Comparison of ENCODE assay signal across 8 cellular contexts in the genomic region with DNA sequence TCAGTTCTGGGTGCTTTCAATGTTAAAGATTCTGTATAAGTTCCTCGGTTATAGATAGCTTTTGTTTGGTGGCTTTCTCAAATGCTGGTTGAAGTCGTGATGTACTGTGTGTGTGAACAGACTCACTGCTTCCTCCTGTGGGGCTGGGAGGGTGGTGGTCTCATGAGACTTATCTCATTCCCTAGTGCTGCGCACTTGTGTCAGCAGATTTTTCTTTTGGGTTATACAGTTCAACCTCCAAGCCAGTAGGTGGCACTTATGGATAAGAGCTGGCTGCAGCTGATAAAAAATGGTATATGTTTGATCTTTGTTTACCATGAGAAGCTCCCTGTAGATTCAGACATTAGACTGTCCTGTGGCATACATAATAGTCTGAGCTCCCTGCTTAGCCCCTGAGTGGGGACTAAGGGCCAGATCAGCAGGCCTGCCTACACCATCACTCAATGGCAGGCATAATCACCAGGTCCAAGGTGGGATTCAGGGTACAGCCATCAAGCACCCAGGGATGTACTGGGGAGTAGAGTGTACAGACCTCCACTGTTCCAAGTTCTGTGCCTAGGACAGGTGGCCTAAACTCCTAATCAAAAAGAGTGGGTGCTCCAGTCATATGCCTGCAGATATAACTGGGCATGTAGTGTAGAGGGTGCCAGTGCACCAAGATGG.
A peak's percentile ranks its signal among the peaks of the same experiment; 100 is the strongest.
DNase-seq lines count a peak whose midpoint lies in the region; ATAC-seq and TF ChIP-seq lines count a peak whose summit lies in the region.

No MANE protein-coding gene starts in this region.

- no peaks in the 10 kb centered on the region for H3K36me3 Mint-ChIP-seq in CD4-positive, alpha-beta T cell (ENCODE audit: low read depth)
- H3K36me3 Mint-ChIP-seq in Calu3 (ENCODE audit: insufficient read depth, unreplicated experiment): no peaks in the 10 kb centered on the region
- H3K36me3 Mint-ChIP-seq in activated T-cell treated with anti-CD3 and anti-CD28 coated beads, Interleukin-2, amount 50 U/mL, for 24 hours (ENCODE audit: low read depth): no peaks in the 10 kb centered on the region

- no peaks in the 10 kb centered on the region for H3K27me3 ChIP-seq in CD4-positive, alpha-beta T cell (ENCODE audit: control insufficient read depth, insufficient read depth, low read length)
- H3K27me3 ChIP-seq in heart left ventricle: no peaks in the 10 kb centered on the region

- POLR2A ChIA-PET in CD4-positive, alpha-beta T cell (lab: Charles Lee): no interaction called here

- H3K4me3 ChIP-seq in NB4 (ENCODE audit: low read depth, low read length) (no peak overlapping the region), heart left ventricle (no peak overlapping the region)

- in situ Hi-C loops in GM13977 (cut with MboI; ENCODE audit: low pct_unique_long_range_greater_than_20kb, low sequenced_read_pairs, unreplicated experiment): loop anchor here (25.0 kb wide), 1 partner anchor 366 kb away; no protein-coding TSS in a partner anchor

- H3K9me3 ChIP-seq in CD4-positive, alpha-beta T cell (ENCODE audit: control insufficient read depth, low read length): no peaks in the 10 kb centered on the region
- H3K9me3 ChIP-seq in heart left ventricle: peaks cover 0 to 2% (median 0%) of the 10 kb centered on the region in 12 donors

- BruUV-seq in Calu3 (replicated peaks; lab: Mats Ljungman, UMichigan): no TSS peak

- ATAC-seq in GM21528 (IDR thresholded peaks at IDR 0.05; ENCODE audit: low FRiP score, unreplicated experiment): peak; percentile 89
- ATAC-seq in CD4-positive, alpha-beta T cell (ENCODE audit: poor library complexity): no peak
- ATAC-seq in heart left ventricle: no peak

- no peaks in the 10 kb centered on the region for H3K4me1 Mint-ChIP-seq in CD4-positive, alpha-beta T cell (ENCODE audit: low read depth)
- H3K4me1 Mint-ChIP-seq in Calu3 (ENCODE audit: low read depth, unreplicated experiment): no peaks in the 10 kb centered on the region
- no peaks in the 10 kb centered on the region for H3K4me1 Mint-ChIP-seq in activated T-cell treated with anti-CD3 and anti-CD28 coated beads, Interleukin-2, amount 50 U/mL, for 24 hours (ENCODE audit: low read depth)

- TF ChIP-seq POLR2A in NB4 (IDR thresholded peaks at IDR 0.05; ENCODE audit: extremely low read depth, insufficient read length): no peak
- TF ChIP-seq POLR2A in heart left ventricle (IDR thresholded peaks at IDR 0.05): no peak

- H3K36me3 ChIP-seq in heart left ventricle: no peaks in the 10 kb centered on the region

- peak; percentile 7 for DNase-seq in GM13977 (ENCODE audit: low spot score)
- peak; percentile 19 for DNase-seq in NB4 (ENCODE audit: low read depth)
- peak; percentile 16 for DNase-seq in iPS-NIHi7 (ENCODE audit: extremely low spot score)
- no peak for DNase-seq in CD4-positive, alpha-beta T cell
- no peak for DNase-seq in Calu3
- no peak for DNase-seq in heart left ventricle
- no peak for DNase-seq in activated T-cell treated with anti-CD3 and anti-CD28 coated beads, Interleukin-2, amount 50 U/mL, for 24 hours

- H3K27me3 Mint-ChIP-seq in CD4-positive, alpha-beta T cell: peaks cover 16% of the 10 kb centered on the region
- H3K27me3 Mint-ChIP-seq in Calu3 (ENCODE audit: unreplicated experiment): no peaks in the 10 kb centered on the region
- H3K27me3 Mint-ChIP-seq in activated T-cell treated with anti-CD3 and anti-CD28 coated beads, Interleukin-2, amount 50 U/mL, for 24 hours: peaks cover 28% of the 10 kb centered on the region

- CTCF ChIA-PET in CD4-positive, alpha-beta T cell (lab: Charles Lee): no interaction called here
- CTCF ChIA-PET in Calu3 (lab: Charles Lee): interaction anchor here (0.6 to 1.4 kb wide), 2 partner anchors 142 to 148 kb away, joined by 3 to 8 read pairs; no protein-coding TSS in a partner anchor

- peaks cover 3% of the 10 kb centered on the region for H3K9me3 Mint-ChIP-seq in CD4-positive, alpha-beta T cell
- H3K9me3 Mint-ChIP-seq in Calu3 (ENCODE audit: low read depth, unreplicated experiment): no peaks in the 10 kb centered on the region
- H3K9me3 Mint-ChIP-seq in activated T-cell treated with anti-CD3 and anti-CD28 coated beads, Interleukin-2, amount 50 U/mL, for 24 hours: no peaks in the 10 kb centered on the region

- H3K27ac Mint-ChIP-seq in CD4-positive, alpha-beta T cell: no peak overlapping the region
- H3K27ac Mint-ChIP-seq in Calu3 (ENCODE audit: unreplicated experiment): no peak overlapping the region
- H3K27ac Mint-ChIP-seq in activated T-cell treated with anti-CD3 and anti-CD28 coated beads, Interleukin-2, amount 50 U/mL, for 24 hours: no peak overlapping the region

- TF ChIP-seq CTCF in GM13977 (IDR thresholded peaks at IDR 0.05; ENCODE audit: extremely low read depth, insufficient read depth, missing control alignments) (peak; percentile 53), NB4 (IDR thresholded peaks at IDR 0.05; ENCODE audit: low read depth, low read length) (peak; percentile 12), Calu3 (IDR thresholded peaks at IDR 0.05; ENCODE audit: unreplicated experiment) (no peak), heart left ventricle (IDR thresholded peaks at IDR 0.05) (peak in 6 of 12 donors; percentile 8 to 28 (median 24))
- TF ChIP-seq CTCF in CD4-positive, alpha-beta T cell (IDR thresholded peaks at IDR 0.05): no peak

- no peaks in the 10 kb centered on the region for H3K4me1 ChIP-seq in heart left ventricle

- H3K4me3 Mint-ChIP-seq in CD4-positive, alpha-beta T cell: no peak overlapping the region
- no peak overlapping the region for H3K4me3 Mint-ChIP-seq in Calu3 (ENCODE audit: low read depth, unreplicated experiment)
- no peak overlapping the region for H3K4me3 Mint-ChIP-seq in activated T-cell treated with anti-CD3 and anti-CD28 coated beads, Interleukin-2, amount 50 U/mL, for 24 hours

- no peak overlapping the region for H3K27ac ChIP-seq in CD4-positive, alpha-beta T cell (ENCODE audit: low read depth, low read length)
- H3K27ac ChIP-seq in heart left ventricle: no peak overlapping the region

- intact Hi-C loops in CD4-positive, alpha-beta T cell (cut with DNase I, micrococcal nuclease): no loop called here
- intact Hi-C loops in Calu3 (cut with micrococcal nuclease; ENCODE audit: unreplicated experiment): loop anchor here (1.0 kb wide), 1 partner anchor 147 kb away; no protein-coding TSS in a partner anchor
- intact Hi-C loops in heart left ventricle (cut with DNase I): loop anchor here in 1 of 10 donors (10.0 kb wide), 1 partner anchor 139 kb away; no protein-coding TSS in a partner anchor

- WGBS in heart left ventricle, 4 donors: 62 to 88% (median 74%) methylated on average over 3 of the region's 3 CpGs

Comparison
In these comparisons a context has a peak if more than half of its experiments do, and no peak if none do; other contexts are left out.
1. DNase-seq: peak in GM13977 (single experiment), NB4 (single experiment) and iPS-NIHi7 (single experiment); none in CD4-positive, alpha-beta T cell (0 of 10), Calu3 (single experiment), heart left ventricle (0 of 5) and activated T-cell treated with anti-CD3 and anti-CD28 coated beads, Interleukin-2, amount 50 U/mL, for 24 hours (single experiment).
2. CTCF ChIP-seq: peak in GM13977 (single experiment) and NB4 (single experiment); none in CD4-positive, alpha-beta T cell (single experiment) and Calu3 (single experiment).